In genomic region chr12:12240671-12241345, GRCh38 we compare ENCODE assay signal across 13 cellular contexts. TPM values are rescaled to one million over a fixed set of nuclear protein-coding genes. Genes with fewer than 3 reads are reported as not detected.
A peak's percentile ranks its signal among the peaks of the same experiment; 100 is the strongest.
DNase-seq lines count a peak whose midpoint lies in the region; ATAC-seq, FAIRE-seq and TF ChIP-seq lines count a peak whose summit lies in the region.
"Had no signal": no experiment of that assay in that cellular context is flagged by ENCODE, and none has a peak within 500 bp of the region (broad histone marks: within the 10 kb centered on the region; RNA-seq: fewer than 3 reads in every experiment).

No MANE protein-coding gene starts in this region.

- H3K9me3 ChIP-seq in vagina = no peaks in the 10 kb centered on the region
- H3K9me3 ChIP-seq in OCI-LY7 (ENCODE audit: low read length) = no peaks in the 10 kb centered on the region
- H3K9me3 ChIP-seq: upper lobe of left lung had no signal

- no peaks in the 10 kb centered on the region for H3K27me3 ChIP-seq in vagina
- H3K27me3 ChIP-seq: brain microvascular endothelial cell, upper lobe of left lung had no signal

- H3K4me3 Mint-ChIP-seq in activated T-cell treated with anti-CD3 and anti-CD28 coated beads, Interleukin-2, amount 50 U/mL, for 72 hours = no peak overlapping the region

- H3K4me2 ChIP-seq in OCI-LY7 (ENCODE audit: low read length) = no peak overlapping the region

- ATAC-seq in SK-N-SH treated with all-trans-retinoic acid at 6 μM for 48 hours (peak; percentile 63), HG03460 (IDR thresholded peaks at IDR 0.05; ENCODE audit: unreplicated experiment) (no peak)
- ATAC-seq in activated T-cell treated with anti-CD3 and anti-CD28 coated beads, Interleukin-2, amount 50 U/mL, for 72 hours (replicated peaks in 1 of 2) = no peak

- H4K20me1 ChIP-seq in OCI-LY7 (ENCODE audit: insufficient read depth, low read length) = no peaks in the 10 kb centered on the region

- no peaks in the 10 kb centered on the region for H3K9me3 Mint-ChIP-seq in activated T-cell treated with anti-CD3 and anti-CD28 coated beads, Interleukin-2, amount 50 U/mL, for 72 hours

- no peak overlapping the region for H3K27ac ChIP-seq in vagina
- no peak overlapping the region for H3K27ac ChIP-seq in OCI-LY7 (ENCODE audit: low read depth, low read length, poor library complexity, severe bottlenecking)
- H3K27ac ChIP-seq: brain microvascular endothelial cell, upper lobe of left lung had no signal

- intact Hi-C loops in vagina (cut with DNase I) (no loop called here), OCI-LY7 (cut with micrococcal nuclease; ENCODE audit: unreplicated experiment) (no loop called here)

- CTCF ChIA-PET in OCI-LY7 (lab: Charles Lee; ENCODE audit: unreplicated experiment) = no interaction called here

- DNase-seq in H54 (ENCODE audit: insufficient read length, low spot score) (no peak), fibroblast of the conjunctiva (ENCODE audit: low read depth) (peak; percentile 5), non-pigmented ciliary epithelial cell (ENCODE audit: low read depth) (peak; percentile 26), vagina (ENCODE audit: extremely low spot score in 2 of 2) (no peak), OCI-LY7 (ENCODE audit: low spot score) (no peak)
- DNase-seq in activated T-cell treated with anti-CD3 and anti-CD28 coated beads, Interleukin-2, amount 50 U/mL, for 72 hours = no peak
- DNase-seq: activated CD8-positive, alpha-beta memory T cell treated with anti-CD3 and anti-CD28 coated beads, Interleukin-2, amount 50 U/mL, for 48 hours; brain microvascular endothelial cell; COR-L47; NK-92 treated with Interleukin-12 subunit alpha and Interleukin-12 subunit beta, amount 100 ng/mL, for 24 hours had no signal

- H3K4me3 ChIP-seq in vagina = no peak overlapping the region
- no peak overlapping the region for H3K4me3 ChIP-seq in OCI-LY7 (ENCODE audit: low read depth, low read length, poor library complexity, severe bottlenecking)
- H3K4me3 ChIP-seq: upper lobe of left lung had no signal

- H3K27me3 Mint-ChIP-seq in activated T-cell treated with anti-CD3 and anti-CD28 coated beads, Interleukin-2, amount 50 U/mL, for 72 hours (ENCODE audit: low read depth) = no peaks in the 10 kb centered on the region

- H3K4me1 Mint-ChIP-seq in activated T-cell treated with anti-CD3 and anti-CD28 coated beads, Interleukin-2, amount 50 U/mL, for 72 hours (ENCODE audit: low read depth) = peaks cover 6% of the 10 kb centered on the region

- no peak for TF ChIP-seq POLR2A in H54 (IDR thresholded peaks at IDR 0.05; ENCODE audit: low read depth, low read length)
- no peak for TF ChIP-seq POLR2A in vagina (IDR thresholded peaks at IDR 0.05)

- no peak overlapping the region for H2AFZ ChIP-seq in OCI-LY7 (ENCODE audit: low read length)

- no peaks in the 10 kb centered on the region for H3K79me2 ChIP-seq in OCI-LY7 (ENCODE audit: insufficient read depth, low read depth, low read length)

- no peaks in the 10 kb centered on the region for H3K9me2 ChIP-seq in OCI-LY7 (ENCODE audit: insufficient read depth, low read length)

- POLR2A ChIA-PET in OCI-LY7 (lab: Charles Lee) = interaction anchor here (0.6 to 0.9 kb wide), 3 partner anchors 15 to 99 kb away, joined by 3 to 6 read pairs (median 3); no protein-coding TSS in a partner anchor

- TF ChIP-seq CTCF in vagina (IDR thresholded peaks at IDR 0.05) = no peak
- no peak for TF ChIP-seq CTCF in OCI-LY7 (conservative IDR thresholded peaks at IDR 0.05; ENCODE audit: low read length)

- H3K27ac Mint-ChIP-seq in activated T-cell treated with anti-CD3 and anti-CD28 coated beads, Interleukin-2, amount 50 U/mL, for 72 hours = no peak overlapping the region

- H3K36me3 ChIP-seq in vagina (no peaks in the 10 kb centered on the region), OCI-LY7 (ENCODE audit: insufficient read depth, low read length) (no peaks in the 10 kb centered on the region)

- FAIRE-seq in H54 (lab: Jason Lieb, UNC) = peak; percentile 20

- peaks cover 10% of the 10 kb centered on the region for H3K4me1 ChIP-seq in vagina
- H3K4me1 ChIP-seq in OCI-LY7 (ENCODE audit: insufficient read depth, low read length, poor library complexity, severe bottlenecking) = no peaks in the 10 kb centered on the region

- peaks cover 0 to 2% of the 10 kb centered on the region in 2 donors for H3K36me3 Mint-ChIP-seq in activated T-cell treated with anti-CD3 and anti-CD28 coated beads, Interleukin-2, amount 50 U/mL, for 72 hours (ENCODE audit: insufficient read depth in 2 of 2)

- no TSS peak for BruUV-seq in OCI-LY7 (replicated peaks; lab: Mats Ljungman, UMichigan)

TF ChIP-seq in SK-N-SH treated with all-trans-retinoic acid at 6 μM for 48 hours, 23 proteins besides CTCF, POLR2A, EP300 and RAD21:
- TF ChIP-seq ZNF565 (CRISPR knock-in tag; conservative IDR thresholded peaks at IDR 0.05; ENCODE audit: low read depth) (no peak), ZC3H10 (CRISPR knock-in tag; IDR thresholded peaks at IDR 0.05) (no peak), ZNF8 (CRISPR knock-in tag; IDR thresholded peaks at IDR 0.05) (no peak), GLIS3 (CRISPR knock-in tag; IDR thresholded peaks at IDR 0.05) (no peak), ESRRG (CRISPR knock-in tag; IDR thresholded peaks at IDR 0.05) (no peak), TCF4 (CRISPR knock-in tag; IDR thresholded peaks at IDR 0.05; ENCODE audit: borderline replicate concordance) (no peak), PATZ1 (CRISPR knock-in tag; IDR thresholded peaks at IDR 0.05; ENCODE audit: borderline replicate concordance) (no peak)

RNA-seq across cellular contexts. Expression of gene LRP6, which starts 26.0 kb away (rescaled TPM):
- 1 to 10 TPM; 2.6 to 3.7 TPM for total RNA-seq in activated T-cell treated with anti-CD3 and anti-CD28 coated beads, Interleukin-2, amount 50 U/mL, for 72 hours
- total RNA-seq in vagina = 71.0 TPM
- total RNA-seq in OCI-LY7 (2014; rRNA removed; shearing (Covaris generic)) = 5.1 and 8.1 TPM in 2 replicates
- total RNA-seq in OCI-LY7 (2022) = 3.7 and 5.2 TPM in 2 replicates

Comparison
In these comparisons a context has a peak if more than half of its experiments do, and no peak if none do; other contexts are left out.
1. DNase-seq: peak in fibroblast of the conjunctiva (single experiment) and non-pigmented ciliary epithelial cell (single experiment); none in H54 (single experiment), activated T-cell treated with anti-CD3 and anti-CD28 coated beads, Interleukin-2, amount 50 U/mL, for 72 hours (0 of 2), vagina (0 of 2) and OCI-LY7 (single experiment).